Comparison of ENCODE assay signal across 17 cellular contexts in genomic region chr11:46855167-46855566, GRCh38. TPM values are rescaled to one million over a fixed set of nuclear protein-coding genes. Genes with fewer than 3 reads are reported as not detected.
A peak's percentile ranks its signal among the peaks of the same experiment; 100 is the strongest.
DNase-seq lines count a peak whose midpoint lies in the region; ATAC-seq and TF ChIP-seq lines count a peak whose summit lies in the region.
"Had no signal": no experiment of that assay in that cellular context is flagged by ENCODE, and none has a peak within 500 bp of the region (broad histone marks: within the 10 kb centered on the region; RNA-seq: fewer than 3 reads in every experiment).

No MANE protein-coding gene starts in this region.

- H3K27ac ChIP-seq in BLaER1 (peak overlapping the region; percentile 69), PC-3 (ENCODE audit: low read length) (no peak overlapping the region)
- H3K27ac ChIP-seq: C4-2B had no signal

- H3F3A ChIP-seq in Loucy (ENCODE audit: low read depth), result peaks cover 4% of the 10 kb centered on the region; the same call in 1 of the 2 replicates
- H3F3A ChIP-seq in PC-3 (ENCODE audit: low read length, unreplicated experiment), result no peaks in the 10 kb centered on the region

- H2AFZ ChIP-seq in Loucy (ENCODE audit: low read length) (no peak overlapping the region), PC-3 (ENCODE audit: low read length) (no peak overlapping the region)

- ATAC-seq in PC-3, result no peak
- no peak for ATAC-seq in GM19452 (IDR thresholded peaks at IDR 0.05; ENCODE audit: unreplicated experiment)
- ATAC-seq: HCT116 had no signal

- BruUV-seq in PC-3 (replicated peaks; lab: Mats Ljungman, UMichigan), result no TSS peak

- peaks cover 1% of the 10 kb centered on the region for H3K27me3 Mint-ChIP-seq in activated CD4-positive, alpha-beta T cell treated with anti-CD3 and anti-CD28 coated beads, Interleukin-2, amount 10 ng/mL, durations not matched to agents 24 days and 14 days

- H3K9me3 ChIP-seq in BLaER1 (peaks cover 10% of the 10 kb centered on the region), Loucy (ENCODE audit: insufficient read depth, low read depth, low read length) (no peaks in the 10 kb centered on the region), PC-3 (ENCODE audit: low read length) (no peaks in the 10 kb centered on the region)

- no peaks in the 10 kb centered on the region for H3K27me3 ChIP-seq in BLaER1
- H3K27me3 ChIP-seq in Loucy (ENCODE audit: insufficient read depth, low read length, poor library complexity, severe bottlenecking), result no peaks in the 10 kb centered on the region
- no peaks in the 10 kb centered on the region for H3K27me3 ChIP-seq in PC-3 (ENCODE audit: low read length)

- H3K9me2 ChIP-seq in Loucy (replicated peaks; ENCODE audit: low read depth, low read length), result no peaks in the 10 kb centered on the region
- no peaks in the 10 kb centered on the region for H3K9me2 ChIP-seq in PC-3 (replicated peaks; ENCODE audit: low read length)

- CTCF ChIA-PET in PC-3 (lab: Charles Lee) (no interaction called here), HEK293T (lab: Yijun Ruan, JAX) (no interaction called here)

- 0 out of 2 replicates have a peak overlapping the region, but pooled peaks have one; percentile 7 for H3K9ac ChIP-seq in BLaER1
- H3K9ac ChIP-seq in Loucy (ENCODE audit: low read depth, low read length, poor library complexity, severe bottlenecking), result peak overlapping the region; percentile 16
- H3K9ac ChIP-seq in PC-3 (ENCODE audit: low read length), result no peak overlapping the region

- no peaks in the 10 kb centered on the region for H3K9me3 Mint-ChIP-seq in activated CD4-positive, alpha-beta T cell treated with anti-CD3 and anti-CD28 coated beads, Interleukin-2, amount 10 ng/mL, durations not matched to agents 24 days and 14 days

- POLR2A ChIA-PET in PC-3 (lab: Charles Lee; ENCODE audit: unreplicated experiment) (no interaction called here), HEK293T (lab: Yijun Ruan, JAX) (no interaction called here)

- TF ChIP-seq CTCF in Loucy (conservative IDR thresholded peaks at IDR 0.05; ENCODE audit: low read length) (no peak), choroid plexus epithelial cell (conservative IDR thresholded peaks at IDR 0.05; ENCODE audit: low read depth, low read length) (no peak), PC-3 (conservative IDR thresholded peaks at IDR 0.05; ENCODE audit: low read depth, low read length) (no peak)

- no peak overlapping the region for H3K4me3 ChIP-seq in BLaER1
- H3K4me3 ChIP-seq in Loucy (ENCODE audit: low read length, poor library complexity, severe bottlenecking), result no peak overlapping the region
- no peak overlapping the region for H3K4me3 ChIP-seq in choroid plexus epithelial cell (ENCODE audit: low read depth, low read length)
- H3K4me3 ChIP-seq in PC-3 (ENCODE audit: low read length), result no peak overlapping the region

- H3K36me3 ChIP-seq in BLaER1, result no peaks in the 10 kb centered on the region
- H3K36me3 ChIP-seq in Loucy (ENCODE audit: insufficient read depth, low read length), result no peaks in the 10 kb centered on the region
- H3K36me3 ChIP-seq in PC-3 (ENCODE audit: low read depth, low read length), result no peaks in the 10 kb centered on the region

- no peaks in the 10 kb centered on the region for H3K4me1 Mint-ChIP-seq in activated CD4-positive, alpha-beta T cell treated with anti-CD3 and anti-CD28 coated beads, Interleukin-2, amount 10 ng/mL, durations not matched to agents 24 days and 14 days
- H3K4me1 Mint-ChIP-seq: CD4-positive, alpha-beta memory T cell had no signal

- H3K79me2 ChIP-seq in Loucy (ENCODE audit: insufficient read depth, low read length) (no peaks in the 10 kb centered on the region), PC-3 (ENCODE audit: low read length) (no peaks in the 10 kb centered on the region)

- H3K4me1 ChIP-seq in BLaER1, result peaks cover 31% of the 10 kb centered on the region
- H3K4me1 ChIP-seq in Loucy (ENCODE audit: insufficient read depth, low read length, poor library complexity, severe bottlenecking), result peaks cover 33% of the 10 kb centered on the region
- no peaks in the 10 kb centered on the region for H3K4me1 ChIP-seq in PC-3 (ENCODE audit: insufficient read depth, low read length)

- H4K20me1 ChIP-seq in BLaER1 (no peaks in the 10 kb centered on the region), Loucy (ENCODE audit: insufficient read depth, low read length, poor library complexity, severe bottlenecking) (no peaks in the 10 kb centered on the region), PC-3 (ENCODE audit: low read length) (no peaks in the 10 kb centered on the region)

- H3K27ac Mint-ChIP-seq in activated CD4-positive, alpha-beta T cell treated with anti-CD3 and anti-CD28 coated beads, Interleukin-2, amount 10 ng/mL, durations not matched to agents 24 days and 14 days, result no peak overlapping the region
- H3K27ac Mint-ChIP-seq: CD4-positive, alpha-beta memory T cell had no signal

- H3K4me2 ChIP-seq in BLaER1, result peak overlapping the region; percentile 84
- H3K4me2 ChIP-seq in Loucy (ENCODE audit: low read depth, low read length, poor library complexity, severe bottlenecking), result no peak overlapping the region
- H3K4me2 ChIP-seq in PC-3 (ENCODE audit: low read length), result no peak overlapping the region

- DNase-seq in choroid plexus epithelial cell (ENCODE audit: low read depth) (peak; percentile 53), iris pigment epithelial cell (ENCODE audit: low read depth) (peak; percentile 18), PC-3 (no peak), HEK293T (ENCODE audit: extremely low spot score) (no peak)
- DNase-seq in activated CD4-positive, alpha-beta T cell treated with anti-CD3 and anti-CD28 coated beads, Interleukin-2, amount 10 ng/mL, durations not matched to agents 24 days and 14 days, result no peak
- DNase-seq: 8988T; CD4-positive, alpha-beta memory T cell; DMS153; DMS79; GDM1; GOT3; H7 had no signal

- no peak overlapping the region for H3K4me3 Mint-ChIP-seq in activated CD4-positive, alpha-beta T cell treated with anti-CD3 and anti-CD28 coated beads, Interleukin-2, amount 10 ng/mL, durations not matched to agents 24 days and 14 days
- H3K4me3 Mint-ChIP-seq: CD4-positive, alpha-beta memory T cell had no signal

- intact Hi-C loops in activated CD4-positive, alpha-beta T cell treated with anti-CD3 and anti-CD28 coated beads, Interleukin-2, amount 10 ng/mL, durations not matched to agents 24 days and 14 days (cut with micrococcal nuclease), result no loop called here
- intact Hi-C loops in PC-3 (cut with micrococcal nuclease), result no loop called here

- no peaks in the 10 kb centered on the region for H3K36me3 Mint-ChIP-seq in activated CD4-positive, alpha-beta T cell treated with anti-CD3 and anti-CD28 coated beads, Interleukin-2, amount 10 ng/mL, durations not matched to agents 24 days and 14 days (ENCODE audit: low read depth)
- H3K36me3 Mint-ChIP-seq: CD4-positive, alpha-beta memory T cell had no signal

TF ChIP-seq in HEK293T, 16 proteins besides CTCF, POLR2A, EP300 and RAD21:
- TF ChIP-seq TARDBP (IDR thresholded peaks at IDR 0.05) (no peak), SUZ12 (IDR thresholded peaks at IDR 0.05) (no peak), FOXA1 (IDR thresholded peaks at IDR 0.05) (no peak), HDGF (IDR thresholded peaks at IDR 0.05; ENCODE audit: borderline replicate concordance) (no peak), NFRKB (IDR thresholded peaks at IDR 0.05) (no peak), ARNT (IDR thresholded peaks at IDR 0.05) (no peak), BHLHE40 (IDR thresholded peaks at IDR 0.05; ENCODE audit: borderline replicate concordance) (no peak), FOXK2 (IDR thresholded peaks at IDR 0.05) (no peak), LEF1 (IDR thresholded peaks at IDR 0.05; ENCODE audit: borderline replicate concordance) (no peak), FOXM1 (IDR thresholded peaks at IDR 0.05; ENCODE audit: borderline replicate concordance) (no peak), ELF4 (IDR thresholded peaks at IDR 0.05) (no peak), PKNOX1 (IDR thresholded peaks at IDR 0.05) (no peak), CTBP1 (IDR thresholded peaks at IDR 0.05; ENCODE audit: borderline replicate concordance) (no peak), ZNF384 (IDR thresholded peaks at IDR 0.05) (no peak), SP1 (IDR thresholded peaks at IDR 0.05) (no peak), L3MBTL2 (conservative IDR thresholded peaks at IDR 0.05) (no peak)

RNA-seq across cellular contexts. Expression of gene CKAP5, which starts 9.1 kb away (rescaled TPM):
- 124 and 133 TPM in 2 replicates for total RNA-seq in activated CD4-positive, alpha-beta T cell treated with anti-CD3 and anti-CD28 coated beads, Interleukin-2, amount 10 ng/mL, durations not matched to agents 24 days and 14 days
- 86.4 and 91.1 TPM in 2 replicates for total RNA-seq in PC-3 (2014; rRNA removed)

Comparison
In these comparisons a context has a peak if more than half of its experiments do, and no peak if none do; other contexts are left out.
1. DNase-seq: peak in choroid plexus epithelial cell (single experiment) and iris pigment epithelial cell (single experiment); none in activated CD4-positive, alpha-beta T cell treated with anti-CD3 and anti-CD28 coated beads, Interleukin-2, amount 10 ng/mL, durations not matched to agents 24 days and 14 days (single experiment), PC-3 (single experiment) and HEK293T (single experiment).